Comparison of ENCODE assay signal across 16 cellular contexts in genomic region chrX:40792433-40792832, GRCh38.
"Had no signal": no experiment of that assay in that cellular context is flagged by ENCODE, and none has a peak within 500 bp of the region (broad histone marks: within the 10 kb centered on the region; RNA-seq: fewer than 3 reads in every experiment).

No MANE protein-coding gene starts in this region.

- H3K4me1 Mint-ChIP-seq: mesothelial cell of epicardium had no signal

- ATAC-seq: foreskin keratinocyte, gastroesophageal sphincter, heart right ventricle, left cardiac atrium, left lung, left ventricle myocardium superior, lower lobe of right lung, mucosa of descending colon had no signal

- DNase-seq: dermis blood vessel endothelial cell; dorsolateral prefrontal cortex; effector CD4-positive, alpha-beta T cell; effector memory CD4-positive, alpha-beta T cell; foreskin keratinocyte; heart right ventricle; hippocampal formation; left cardiac atrium; left lung; left ventricle myocardium superior; lower lobe of right lung; mesenchymal stem cell; mucosa of descending colon; naive B cell had no signal

- H3K4me3 Mint-ChIP-seq: mesothelial cell of epicardium, naive B cell had no signal

- H3K27ac Mint-ChIP-seq: mesothelial cell of epicardium had no signal

- H3K36me3 Mint-ChIP-seq: mesothelial cell of epicardium, naive B cell had no signal
